Comparison of ENCODE assay signal across 19 cellular contexts in genomic region chr14:53841109-53842099, GRCh38.
"Had no signal": no experiment of that assay in that cellular context is flagged by ENCODE, and none has a peak within 500 bp of the region (broad histone marks: within the 10 kb centered on the region; RNA-seq: fewer than 3 reads in every experiment).

No MANE protein-coding gene starts in this region.

- H3K4me1 ChIP-seq: ascending aorta, gastrocnemius medialis, prostate gland, sigmoid colon had no signal

- H3K4me3 ChIP-seq: ascending aorta, cardiac muscle cell, gastrocnemius medialis, prostate gland, sigmoid colon had no signal

- H3K36me3 ChIP-seq: ascending aorta, cardiac muscle cell, gastrocnemius medialis, prostate gland, sigmoid colon had no signal

- H3K4me1 Mint-ChIP-seq: activated CD4-positive, alpha-beta memory T cell treated with anti-CD3 and anti-CD28 coated beads, Interleukin-2, amount 10 ng/mL, durations not matched to agents 7 days and 5 days; activated naive CD8-positive, alpha-beta T cell treated with anti-CD3 and anti-CD28 coated beads, Interleukin-2, amount 50 U/mL, for 24 hours; memory B cell had no signal

- H3K27ac ChIP-seq: ascending aorta, cardiac muscle cell, gastrocnemius medialis, prostate gland, sigmoid colon, VCaP had no signal

- H3K4me3 Mint-ChIP-seq: activated CD4-positive, alpha-beta memory T cell treated with anti-CD3 and anti-CD28 coated beads, Interleukin-2, amount 10 ng/mL, durations not matched to agents 7 days and 5 days; activated naive CD8-positive, alpha-beta T cell treated with anti-CD3 and anti-CD28 coated beads, Interleukin-2, amount 50 U/mL, for 24 hours; activated T-cell treated with anti-CD3 and anti-CD28 coated beads, Interleukin-2, amount 50 U/mL, for 72 hours; memory B cell; natural killer cell treated with Interleukin-12 subunit alpha and Interleukin-12 subunit beta and Interleukin-15 and Interleukin-18, amount 100 ng/mL, for 72 hours had no signal

- H3K27me3 ChIP-seq: ascending aorta, cardiac muscle cell, gastrocnemius medialis, sigmoid colon had no signal

- FAIRE-seq: endometrium had no signal

- DNase-seq: activated CD4-positive, alpha-beta memory T cell treated with anti-CD3 and anti-CD28 coated beads, Interleukin-2, amount 10 ng/mL, durations not matched to agents 7 days and 5 days; activated naive CD8-positive, alpha-beta T cell treated with anti-CD3 and anti-CD28 coated beads, Interleukin-2, amount 50 U/mL, for 24 hours; activated T-cell treated with anti-CD3 and anti-CD28 coated beads, Interleukin-2, amount 50 U/mL, for 72 hours; gastrocnemius medialis; occipital lobe; sigmoid colon; stimulated activated CD4-positive, alpha-beta T cell treated with anti-CD3 and anti-CD28 coated beads, Interleukin-12 subunit alpha, Interleukin-12 subunit beta, amount 100 ng/mL, for 4 hours; stimulated activated naive CD4-positive, alpha-beta T cell; substantia nigra; T-helper 1 cell; trophoblast cell had no signal

- H3K36me3 Mint-ChIP-seq: memory B cell had no signal

- H3K27me3 Mint-ChIP-seq: activated CD4-positive, alpha-beta memory T cell treated with anti-CD3 and anti-CD28 coated beads, Interleukin-2, amount 10 ng/mL, durations not matched to agents 7 days and 5 days; activated naive CD8-positive, alpha-beta T cell treated with anti-CD3 and anti-CD28 coated beads, Interleukin-2, amount 50 U/mL, for 24 hours; memory B cell; natural killer cell treated with Interleukin-12 subunit alpha and Interleukin-12 subunit beta and Interleukin-15 and Interleukin-18, amount 100 ng/mL, for 72 hours had no signal

- H3K27ac Mint-ChIP-seq: activated CD4-positive, alpha-beta memory T cell treated with anti-CD3 and anti-CD28 coated beads, Interleukin-2, amount 10 ng/mL, durations not matched to agents 7 days and 5 days; activated naive CD8-positive, alpha-beta T cell treated with anti-CD3 and anti-CD28 coated beads, Interleukin-2, amount 50 U/mL, for 24 hours; activated T-cell treated with anti-CD3 and anti-CD28 coated beads, Interleukin-2, amount 50 U/mL, for 72 hours; memory B cell; natural killer cell treated with Interleukin-12 subunit alpha and Interleukin-12 subunit beta and Interleukin-15 and Interleukin-18, amount 100 ng/mL, for 72 hours had no signal

- H3K9me3 ChIP-seq: ascending aorta, gastrocnemius medialis, prostate gland, sigmoid colon had no signal

- ATAC-seq: activated naive CD8-positive, alpha-beta T cell treated with anti-CD3 and anti-CD28 coated beads, Interleukin-2, amount 50 U/mL, for 24 hours; activated T-cell treated with anti-CD3 and anti-CD28 coated beads, Interleukin-2, amount 50 U/mL, for 72 hours; gastrocnemius medialis; left lobe of liver; natural killer cell treated with Interleukin-12 subunit alpha and Interleukin-12 subunit beta and Interleukin-15 and Interleukin-18, amount 100 ng/mL, for 72 hours had no signal
